In the genomic region with DNA sequence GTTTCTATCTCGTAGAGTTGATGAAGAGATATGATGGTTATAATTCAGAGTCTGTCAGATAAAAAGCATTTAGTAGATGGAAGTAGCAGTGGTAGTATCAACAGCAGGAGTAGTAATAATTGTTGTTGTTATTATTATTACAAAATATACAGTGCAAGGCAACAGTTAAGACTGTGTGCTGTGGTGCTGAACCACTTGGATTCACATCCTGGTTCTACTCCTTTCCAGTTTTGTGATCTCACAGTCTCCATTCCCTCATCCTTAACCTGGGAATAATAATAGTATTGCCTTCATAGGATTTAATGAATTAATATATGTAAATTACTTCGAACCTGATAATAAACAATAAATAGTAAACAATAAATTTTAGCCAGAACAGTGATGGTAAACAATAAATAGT, we compare ENCODE assay signal across 8 cellular contexts. TPM values are rescaled to one million over a fixed set of nuclear protein-coding genes. Genes with fewer than 3 reads are reported as not detected.
DNase-seq lines count a peak whose midpoint lies in the region; ATAC-seq and TF ChIP-seq lines count a peak whose summit lies in the region.

No MANE protein-coding gene starts in this region.

- peak overlapping the region; percentile 39 for H3K4me3 ChIP-seq in HEK293 (ENCODE audit: low read depth, low read length)
- H3K4me3 ChIP-seq in body of pancreas: no peak overlapping the region
- peak overlapping the region; percentile 52 for H3K4me3 ChIP-seq in kidney epithelial cell (ENCODE audit: low read depth, low read length)
- peak overlapping the region in 1 of 2 donors; percentile 34 for H3K4me3 ChIP-seq in stomach smooth muscle (ENCODE audit: low read length in 2 of 2)
- no peak overlapping the region for H3K4me3 ChIP-seq in effector memory CD4-positive, alpha-beta T cell (ENCODE audit: insufficient read depth, low read depth, low read length, poor library complexity, severe bottlenecking)

- TF ChIP-seq CTCF in HEK293 (tag by site-specific recombination; IDR thresholded peaks at IDR 0.05): no peak
- TF ChIP-seq CTCF in body of pancreas (IDR thresholded peaks at IDR 0.05): no peak
- TF ChIP-seq CTCF in kidney epithelial cell (IDR thresholded peaks at IDR 0.05; ENCODE audit: insufficient read depth, low read length, poor library complexity, severe bottlenecking): no peak

- H3K27me3 ChIP-seq in body of pancreas (no peaks in the 10 kb centered on the region), kidney epithelial cell (ENCODE audit: control insufficient read depth, insufficient read depth, low read length) (no peaks in the 10 kb centered on the region), stomach smooth muscle (ENCODE audit: control insufficient read depth in 1 of 2, insufficient read depth in 2 of 2, low read length in 2 of 2) (no peaks in the 10 kb centered on the region)
- no peaks in the 10 kb centered on the region for H3K27me3 ChIP-seq in effector memory CD4-positive, alpha-beta T cell (replicated peaks; ENCODE audit: control insufficient read depth, insufficient read depth, low read length, poor library complexity, severe bottlenecking)

- POLR2A ChIA-PET in HEK293 (lab: Yijun Ruan, JAX): interaction anchor here (3.4 kb wide), 1 partner anchor 38 kb away, joined by 22 read pairs; a partner anchor contains a TSS

- H3K36me3 ChIP-seq in HEK293 (ENCODE audit: control insufficient read depth in 2 of 2, insufficient read depth in 1 of 2, low read length in 2 of 2) (no peaks in the 10 kb centered on the region), body of pancreas (replicated peaks in 1 of 2; ENCODE audit: insufficient read depth in 1 of 2, low read depth in 2 of 2) (no peaks in the 10 kb centered on the region), kidney epithelial cell (ENCODE audit: control insufficient read depth, insufficient read depth, low read length) (no peaks in the 10 kb centered on the region), stomach smooth muscle (ENCODE audit: control insufficient read depth in 2 of 2, insufficient read depth in 2 of 2, low read length in 2 of 2) (no peaks in the 10 kb centered on the region)
- H3K36me3 ChIP-seq in effector memory CD4-positive, alpha-beta T cell (ENCODE audit: control insufficient read depth, insufficient read depth, low read length): no peaks in the 10 kb centered on the region

- intact Hi-C loops in body of pancreas (cut with DNase I): no loop called here

- H3K27ac ChIP-seq in HEK293 (ENCODE audit: extremely low read depth, low read depth, low read length): no peak overlapping the region
- peak overlapping the region in 3 of 4 donors; percentile 64 to 88 (median 81) for H3K27ac ChIP-seq in body of pancreas
- peak overlapping the region; percentile 62 for H3K27ac ChIP-seq in stomach smooth muscle (ENCODE audit: low read length)
- H3K27ac ChIP-seq in effector memory CD4-positive, alpha-beta T cell (ENCODE audit: insufficient read depth, low read length, poor library complexity, severe bottlenecking): no peak overlapping the region

- no peak for DNase-seq in body of pancreas
- no peak for DNase-seq in kidney epithelial cell (ENCODE audit: low read depth)
- no peak for DNase-seq in effector memory CD4-positive, alpha-beta T cell
- DNase-seq in activated naive CD4-positive, alpha-beta T cell treated with Interleukin-2 at 50 U/mL for 16 hours: no peak
- no peak for DNase-seq in NCI-H2029 (lab: John Stamatoyannopoulos, UW)

- H3K9me3 ChIP-seq in HEK293 (ENCODE audit: control insufficient read depth, insufficient read depth, low read depth, low read length) (no peaks in the 10 kb centered on the region), body of pancreas (no peaks in the 10 kb centered on the region), stomach smooth muscle (ENCODE audit: control insufficient read depth in 2 of 2, low read length in 2 of 2) (no peaks in the 10 kb centered on the region)
- no peaks in the 10 kb centered on the region for H3K9me3 ChIP-seq in effector memory CD4-positive, alpha-beta T cell (ENCODE audit: control insufficient read depth, low read length)

- no peaks in the 10 kb centered on the region for H3K4me1 ChIP-seq in HEK293 (ENCODE audit: control insufficient read depth, insufficient read depth, low read length)
- H3K4me1 ChIP-seq in body of pancreas: peaks cover 15% of the 10 kb centered on the region
- H3K4me1 ChIP-seq in stomach smooth muscle (ENCODE audit: control insufficient read depth, insufficient read depth, low read length): peaks cover 6% of the 10 kb centered on the region
- no peaks in the 10 kb centered on the region for H3K4me1 ChIP-seq in effector memory CD4-positive, alpha-beta T cell (ENCODE audit: control insufficient read depth, insufficient read depth, low read length, poor library complexity, severe bottlenecking)

- CTCF ChIA-PET in HEK293 (lab: Yijun Ruan, JAX): interaction anchor here (1.2 kb wide), 1 partner anchor 132 kb away, joined by 3 read pairs; no protein-coding TSS in a partner anchor

- TF ChIP-seq POLR2A in body of pancreas (IDR thresholded peaks at IDR 0.05): no peak

- H3K9ac ChIP-seq in stomach smooth muscle (ENCODE audit: low read length in 2 of 2): peak overlapping the region in 1 of 2 donors; percentile 54

- WGBS in body of pancreas, 2 donors: 54 to 69% methylated on average over 2 of the region's 2 CpGs

- ATAC-seq in body of pancreas (no peak), GM21381 (IDR thresholded peaks at IDR 0.05; ENCODE audit: unreplicated experiment) (no peak)

TF ChIP-seq in HEK293, 187 proteins besides CTCF, POLR2A, EP300 and RAD21:
- TF ChIP-seq ZNF843 (tag by site-specific recombination; IDR thresholded peaks at IDR 0.05): no peak
- TF ChIP-seq, protein P1, sequence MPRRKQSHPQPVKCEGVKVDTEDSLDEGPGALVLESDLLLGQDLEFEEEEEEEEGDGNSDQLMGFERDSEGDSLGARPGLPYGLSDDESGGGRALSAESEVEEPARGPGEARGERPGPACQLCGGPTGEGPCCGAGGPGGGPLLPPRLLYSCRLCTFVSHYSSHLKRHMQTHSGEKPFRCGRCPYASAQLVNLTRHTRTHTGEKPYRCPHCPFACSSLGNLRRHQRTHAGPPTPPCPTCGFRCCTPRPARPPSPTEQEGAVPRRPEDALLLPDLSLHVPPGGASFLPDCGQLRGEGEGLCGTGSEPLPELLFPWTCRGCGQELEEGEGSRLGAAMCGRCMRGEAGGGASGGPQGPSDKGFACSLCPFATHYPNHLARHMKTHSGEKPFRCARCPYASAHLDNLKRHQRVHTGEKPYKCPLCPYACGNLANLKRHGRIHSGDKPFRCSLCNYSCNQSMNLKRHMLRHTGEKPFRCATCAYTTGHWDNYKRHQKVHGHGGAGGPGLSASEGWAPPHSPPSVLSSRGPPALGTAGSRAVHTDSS (tag by site-specific recombination; IDR thresholded peaks at IDR 0.05): no peak
- no peak for TF ChIP-seq ZSCAN16 (tag by site-specific recombination; IDR thresholded peaks at IDR 0.05)
- TF ChIP-seq ZNF2 (tag by site-specific recombination; IDR thresholded peaks at IDR 0.05): no peak
- TF ChIP-seq ZNF221 (tag by site-specific recombination; IDR thresholded peaks at IDR 0.05; ENCODE audit: borderline replicate concordance): no peak
- TF ChIP-seq, protein P2, sequence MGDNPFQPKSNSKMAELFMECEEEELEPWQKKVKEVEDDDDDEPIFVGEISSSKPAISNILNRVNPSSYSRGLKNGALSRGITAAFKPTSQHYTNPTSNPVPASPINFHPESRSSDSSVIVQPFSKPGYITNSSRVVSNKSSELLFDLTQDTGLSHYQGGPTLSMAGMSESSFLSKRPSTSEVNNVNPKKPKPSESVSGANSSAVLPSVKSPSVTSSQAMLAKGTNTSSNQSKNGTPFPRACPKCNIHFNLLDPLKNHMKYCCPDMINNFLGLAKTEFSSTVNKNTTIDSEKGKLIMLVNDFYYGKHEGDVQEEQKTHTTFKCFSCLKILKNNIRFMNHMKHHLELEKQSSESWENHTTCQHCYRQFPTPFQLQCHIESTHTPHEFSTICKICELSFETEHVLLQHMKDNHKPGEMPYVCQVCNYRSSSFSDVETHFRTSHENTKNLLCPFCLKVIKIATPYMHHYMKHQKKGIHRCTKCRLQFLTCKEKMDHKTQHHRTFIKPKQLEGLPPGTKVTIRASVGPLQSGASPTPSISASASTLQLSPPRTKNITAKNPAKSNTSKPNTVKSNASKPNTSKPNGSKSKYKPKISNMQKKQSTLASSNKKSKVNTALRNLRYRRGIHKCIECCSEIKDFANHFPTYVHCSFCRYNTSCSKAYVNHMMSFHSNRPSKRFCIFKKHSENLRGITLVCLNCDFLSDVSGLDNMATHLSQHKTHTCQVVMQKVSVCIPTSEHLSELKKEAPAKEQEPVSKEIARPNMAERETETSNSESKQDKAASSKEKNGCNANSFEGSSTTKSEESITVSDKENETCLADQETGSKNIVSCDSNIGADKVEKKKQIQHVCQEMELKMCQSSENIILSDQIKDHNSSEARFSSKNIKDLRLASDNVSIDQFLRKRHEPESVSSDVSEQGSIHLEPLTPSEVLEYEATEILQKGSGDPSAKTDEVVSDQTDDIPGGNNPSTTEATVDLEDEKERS (tag by site-specific recombination; IDR thresholded peaks at IDR 0.05): no peak
- TF ChIP-seq ZNF416 (tag by site-specific recombination; IDR thresholded peaks at IDR 0.05): no peak
- TF ChIP-seq ZBTB8A (tag by site-specific recombination; IDR thresholded peaks at IDR 0.05): no peak

RNA-seq across cellular contexts. Expression of a gene that starts 37.1 kb away (rescaled TPM):
- 10 to 100 TPM in 1 of 2 donors, 1 to 10 TPM in 1; 9.1 to 15.8 TPM for total RNA-seq in body of pancreas
- total RNA-seq in kidney epithelial cell: 13.3 and 16.8 TPM in 2 replicates

Comparison
In these comparisons a context has a peak if more than half of its experiments do, and no peak if none do; other contexts are left out.
1. H3K27ac ChIP-seq: peak in body of pancreas (3 of 4) and stomach smooth muscle (single experiment); none in HEK293 (single experiment) and effector memory CD4-positive, alpha-beta T cell (single experiment).
2. H3K4me3 ChIP-seq: peak in HEK293 (single experiment) and kidney epithelial cell (single experiment); none in body of pancreas (0 of 2) and effector memory CD4-positive, alpha-beta T cell (single experiment).